In the genomic region with DNA sequence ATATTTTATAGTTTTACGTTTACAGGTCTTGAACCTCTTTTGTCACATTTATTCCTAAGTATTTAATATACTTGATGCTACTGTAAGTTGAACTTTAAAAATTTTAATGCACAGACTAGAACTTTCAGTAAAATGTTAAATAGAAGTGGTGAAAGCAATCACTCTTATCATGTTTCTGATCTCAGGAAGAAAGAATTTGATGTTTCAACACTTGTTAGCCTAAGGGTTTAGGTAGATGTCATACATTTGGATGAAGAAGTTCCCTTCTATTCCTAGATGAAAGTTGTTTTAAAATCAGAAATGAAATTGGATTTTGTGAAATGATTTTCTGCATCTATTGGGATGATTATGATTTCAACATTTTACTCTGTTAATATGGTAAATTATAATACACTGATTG, we compare ENCODE assay signal across 19 cellular contexts.
DNase-seq lines count a peak whose midpoint lies in the region; TF ChIP-seq lines count a peak whose summit lies in the region.
"Had no signal": no experiment of that assay in that cellular context is flagged by ENCODE, and none has a peak within 500 bp of the region (broad histone marks: within the 10 kb centered on the region; RNA-seq: fewer than 3 reads in every experiment).

No MANE protein-coding gene starts in this region.

- no peak for TF ChIP-seq CTCF in epithelial cell of esophagus (IDR thresholded peaks at IDR 0.05; ENCODE audit: insufficient read depth, low read depth, low read length, missing control alignments)
- TF ChIP-seq CTCF in ovary (IDR thresholded peaks at IDR 0.05): no peak

- no peak overlapping the region for H3K9ac ChIP-seq in adipocyte (ENCODE audit: low read length)

- no peak overlapping the region for H3K27ac ChIP-seq in ovary
- H3K27ac ChIP-seq: C4-2B had no signal

- no peak for TF ChIP-seq EP300 in ovary (IDR thresholded peaks at IDR 0.05)

- H3K9me3 ChIP-seq in adipocyte (ENCODE audit: control insufficient read depth, low read length) (no peaks in the 10 kb centered on the region), ovary (no peaks in the 10 kb centered on the region)
- H3K9me3 ChIP-seq: Caco-2 had no signal

- no peaks in the 10 kb centered on the region for H3K4me1 ChIP-seq in adipocyte (ENCODE audit: control insufficient read depth, insufficient read depth, low read length)
- no peaks in the 10 kb centered on the region for H3K4me1 ChIP-seq in ovary (ENCODE audit: insufficient read depth)
- H3K4me1 ChIP-seq: Caco-2, HAP-1 had no signal

- DNase-seq in NCI-H226: peak; percentile 67
- peak; percentile 11 for DNase-seq in adipocyte (ENCODE audit: low read depth)
- peak; percentile 65 for DNase-seq in epithelial cell of esophagus (ENCODE audit: low read depth)
- DNase-seq in iris pigment epithelial cell (ENCODE audit: low read depth): peak; percentile 34
- no peak for DNase-seq in activated CD4-positive, alpha-beta T cell treated with anti-CD3 and anti-CD28 coated beads, Interleukin-2, amount 50 U/mL, for 1 hour
- DNase-seq in C1 segment of cervical spinal cord (lab: John Stamatoyannopoulos, UW): no peak
- no peak for DNase-seq in ovary
- no peak for DNase-seq in stimulated activated CD4-positive, alpha-beta T cell treated with anti-CD3 and anti-CD28 coated beads, Interleukin-1b, Interleukin-23, amount 100 ng/mL, for 48 hours
- DNase-seq: Caco-2; CD4-positive, CD25-positive, alpha-beta regulatory T cell; CD8-positive, alpha-beta T cell; DMS153; DMS79; EL; GF-D8; GOT3; HFFc6 had no signal

- intact Hi-C loops in ovary (cut with DNase I): no loop called here

- TF ChIP-seq POLR2A in ovary (IDR thresholded peaks at IDR 0.05): no peak

- no peak overlapping the region for H3K4me3 ChIP-seq in adipocyte (ENCODE audit: low read length)
- H3K4me3 ChIP-seq in epithelial cell of esophagus (ENCODE audit: low read length): no peak overlapping the region
- H3K4me3 ChIP-seq in ovary: no peak overlapping the region
- H3K4me3 ChIP-seq: HAP-1 had no signal

- WGBS in ovary, 3 donors: 85 to 97% (median 85%) methylated on average over 1 of the region's 1 CpG

- H3K27me3 ChIP-seq in adipocyte (replicated peaks; ENCODE audit: control insufficient read depth, insufficient read depth, low read length) (no peaks in the 10 kb centered on the region), ovary (no peaks in the 10 kb centered on the region)

- no peaks in the 10 kb centered on the region for H3K36me3 ChIP-seq in adipocyte (ENCODE audit: control insufficient read depth, insufficient read depth, low read length, severe bottlenecking)
- H3K36me3 ChIP-seq in ovary: no peaks in the 10 kb centered on the region
- H3K36me3 ChIP-seq: HAP-1 had no signal

Comparison
In these comparisons a context has a peak if more than half of its experiments do, and no peak if none do; other contexts are left out.
1. DNase-seq: peak in NCI-H226 (single experiment), adipocyte (single experiment), epithelial cell of esophagus (single experiment) and iris pigment epithelial cell (single experiment); none in activated CD4-positive, alpha-beta T cell treated with anti-CD3 and anti-CD28 coated beads, Interleukin-2, amount 50 U/mL, for 1 hour (single experiment), C1 segment of cervical spinal cord (0 of 14), ovary (0 of 5) and stimulated activated CD4-positive, alpha-beta T cell treated with anti-CD3 and anti-CD28 coated beads, Interleukin-1b, Interleukin-23, amount 100 ng/mL, for 48 hours (single experiment).